Comparison of ENCODE assay signal across 24 cellular contexts in genomic region chr10:5940807-5941218, GRCh38. TPM values are rescaled to one million over a fixed set of nuclear protein-coding genes. Genes with fewer than 3 reads are reported as not detected.
"Had no signal": no experiment of that assay in that cellular context is flagged by ENCODE, and none has a peak within 500 bp of the region (broad histone marks: within the 10 kb centered on the region; RNA-seq: fewer than 3 reads in every experiment).

No MANE protein-coding gene starts in this region.

- H3K9me3 ChIP-seq: right atrium auricular region, suprapubic skin had no signal

- H3K27ac Mint-ChIP-seq: activated CD4-positive, alpha-beta memory T cell treated with anti-CD3 and anti-CD28 coated beads, Interleukin-2, amount 10 ng/mL, durations not matched to agents 7 days and 5 days; activated naive CD8-positive, alpha-beta T cell treated with anti-CD3 and anti-CD28 coated beads for 36 hours; brain; natural killer cell; progenitor cell of endocrine pancreas; T-cell; type B pancreatic cell had no signal

- H3K9me3 Mint-ChIP-seq: activated CD4-positive, alpha-beta memory T cell treated with anti-CD3 and anti-CD28 coated beads, Interleukin-2, amount 10 ng/mL, durations not matched to agents 7 days and 5 days; activated naive CD8-positive, alpha-beta T cell treated with anti-CD3 and anti-CD28 coated beads for 36 hours; natural killer cell; T-cell; type B pancreatic cell had no signal

- DNase-seq: activated CD4-positive, alpha-beta memory T cell treated with anti-CD3 and anti-CD28 coated beads, Interleukin-2, amount 10 ng/mL, durations not matched to agents 7 days and 5 days; activated CD4-positive, alpha-beta T cell treated with anti-CD3 and anti-CD28 coated beads for 4 hours; activated CD8-positive, alpha-beta memory T cell treated with anti-CD3 and anti-CD28 coated beads, Interleukin-2, amount 50 U/mL, for 4 hours; activated naive CD8-positive, alpha-beta T cell treated with anti-CD3 and anti-CD28 coated beads for 36 hours; activated T-cell treated with anti-CD3 and anti-CD28 coated beads, Interleukin-2, amount 50 U/mL, for 48 hours; amygdala; central memory CD4-positive, alpha-beta T cell; effector CD8-positive, alpha-beta T cell; left colon; mesendoderm; natural killer cell; occipital lobe; stimulated activated CD4-positive, alpha-beta T cell treated with anti-CD3 and anti-CD28 coated beads, Interleukin-15, amount 100 ng/mL, for 24 hours; stimulated activated CD4-positive, alpha-beta T cell treated with anti-CD3 and anti-CD28 coated beads, Interleukin-4, amount 100 ng/mL, for 4 hours; stimulated activated CD8-positive, alpha-beta memory T cell treated with anti-CD3 and anti-CD28 coated beads, Interleukin-4, amount 100 ng/mL, for 48 hours; stimulated activated naive CD8-positive, alpha-beta T cell treated with anti-CD3 and anti-CD28 coated beads, Interleukin-15, Interleukin-2, amounts not matched to agents 100 U/mL and 50 U/mL, for 24 hours; T-cell; T1000 had no signal

- H3K27me3 ChIP-seq: right atrium auricular region, suprapubic skin had no signal

- H3K4me3 Mint-ChIP-seq: activated CD4-positive, alpha-beta memory T cell treated with anti-CD3 and anti-CD28 coated beads, Interleukin-2, amount 10 ng/mL, durations not matched to agents 7 days and 5 days; activated naive CD8-positive, alpha-beta T cell treated with anti-CD3 and anti-CD28 coated beads for 36 hours; brain; natural killer cell; T-cell; type B pancreatic cell had no signal

- H3K36me3 Mint-ChIP-seq: natural killer cell had no signal

- H3K27me3 Mint-ChIP-seq: activated CD4-positive, alpha-beta memory T cell treated with anti-CD3 and anti-CD28 coated beads, Interleukin-2, amount 10 ng/mL, durations not matched to agents 7 days and 5 days; activated naive CD8-positive, alpha-beta T cell treated with anti-CD3 and anti-CD28 coated beads for 36 hours; brain had no signal

- ATAC-seq: left colon; natural killer cell; stimulated activated naive CD8-positive, alpha-beta T cell treated with anti-CD3 and anti-CD28 coated beads, Interleukin-15, Interleukin-2, amounts not matched to agents 100 U/mL and 50 U/mL, for 24 hours; T-cell had no signal

- H3K4me3 ChIP-seq: coronary artery, right atrium auricular region, suprapubic skin had no signal

RNA-seq across cellular contexts. Expression of gene IL15RA, which starts 36.5 kb away (rescaled TPM):
- total RNA-seq: occipital lobe had no signal
